8 cellular contexts compared by ENCODE assay signal in genomic region chr12:108856428-108857157, GRCh38. TPM values are rescaled to one million over a fixed set of nuclear protein-coding genes. Genes with fewer than 3 reads are reported as not detected.
DNase-seq lines count a peak whose midpoint lies in the region; ATAC-seq and TF ChIP-seq lines count a peak whose summit lies in the region.

No MANE protein-coding gene starts in this region.

- peak overlapping the region; percentile 92 for H3K27ac Mint-ChIP-seq in MCF 10A (ENCODE audit: low read depth, unreplicated experiment)

- CTCF ChIA-PET in MCF 10A (lab: Yijun Ruan, JAX) = interaction anchor here (0.6 to 1.9 kb wide), 4 partner anchors 35 to 94 kb away, joined by 3 to 8 read pairs (median 4); no protein-coding TSS in a partner anchor

- peak overlapping the region; percentile 95 for H3K27ac ChIP-seq in VCaP

- ATAC-seq in GM19395 (IDR thresholded peaks at IDR 0.05; ENCODE audit: unreplicated experiment) (peak; percentile 41), HG03520 (IDR thresholded peaks at IDR 0.05; ENCODE audit: unreplicated experiment) (peak; percentile 16), left colon (peak; percentile 68)

- no peaks in the 10 kb centered on the region for H3K27me3 Mint-ChIP-seq in MCF 10A (ENCODE audit: insufficient read depth, unreplicated experiment)

- peaks cover 26% of the 10 kb centered on the region for H3K36me3 Mint-ChIP-seq in MCF 10A (ENCODE audit: insufficient read depth, unreplicated experiment)

- TSS peak; percentile 27 for BruUV-seq in MCF 10A (replicated peaks; lab: Mats Ljungman, UMichigan)

- H3K4me1 Mint-ChIP-seq in MCF 10A (ENCODE audit: insufficient read depth, unreplicated experiment) = peaks cover 33% of the 10 kb centered on the region

- intact Hi-C loops in MCF 10A (cut with micrococcal nuclease) = loop anchor here (1.0 to 10.0 kb wide), 3 partner anchors 18 to 238 kb away; partner anchors contain the start of genes ALKBH2 and UNG
- intact Hi-C loops in left colon (cut with DNase I, micrococcal nuclease) = loop anchor here in 1 of 2 donors (10.0 kb wide), 2 partner anchors 52 to 292 kb away; partner anchors contain the start of genes ISCU and SART3

- POLR2A ChIA-PET in MCF 10A (lab: Yijun Ruan, JAX) = interaction anchor here (0.7 to 4.3 kb wide), 12 partner anchors 18 to 295 kb away, joined by 3 to 26 read pairs (median 11); partner anchors contain the start of genes ALKBH2, ISCU, SART3 and USP30

- peak overlapping the region; percentile 91 for H3K4me3 Mint-ChIP-seq in MCF 10A (ENCODE audit: unreplicated experiment)

- TF ChIP-seq CTCF in VCaP (conservative IDR thresholded peaks at IDR 0.05) (no peak), MCF 10A (IDR thresholded peaks at IDR 0.05; ENCODE audit: unreplicated experiment) (no peak)

- DNase-seq in AG20443 (ENCODE audit: low spot score) (peak; percentile 52), MCF 10A (ENCODE audit: unreplicated experiment) (peak; percentile 69), left colon (peak; percentile 80 to 81), pons (ENCODE audit: low spot score) (no peak)
- DNase-seq in stimulated activated CD4-positive, alpha-beta T cell treated with anti-CD3 and anti-CD28 coated beads, Interleukin-2, amount 100 ng/mL, for 4 hours (ENCODE audit: low read depth) = peak; percentile 64

- no peaks in the 10 kb centered on the region for H3K9me3 Mint-ChIP-seq in MCF 10A (ENCODE audit: unreplicated experiment)

RNA-seq across cellular contexts. Expression of gene SSH1, which starts 0.8 kb away (rescaled TPM):
- total RNA-seq in MCF 10A (2022) (33.4 and 41.4 TPM in 2 replicates), left colon (10 to 100 TPM; 24.6 to 28.2 TPM)

RNA-seq across cellular contexts. Expression of gene DAO, which starts 23.3 kb away (rescaled TPM):
- total RNA-seq in MCF 10A (2022) (not detected in 2 replicates), left colon (1 to 10 TPM; 3.8 to 4.9 TPM)

Comparison
In these comparisons a context has a peak if more than half of its experiments do, and no peak if none do; other contexts are left out.
1. ATAC-seq: peak in every context shown above with its lines; median percentile 68 in left colon; 41 in GM19395; 16 in HG03520.